Comparison of ENCODE assay signal across 1 cellular context in genomic region chr10:53447576-53447975, GRCh38.
TF ChIP-seq lines count a peak whose summit lies in the region.

No MANE protein-coding gene starts in this region.

TF ChIP-seq in H1, 55 proteins besides CTCF, POLR2A, EP300 and RAD21:
- TF ChIP-seq USF2 (IDR thresholded peaks at IDR 0.05; ENCODE audit: low read length) (no peak), CBX8 (IDR thresholded peaks at IDR 0.05; ENCODE audit: borderline replicate concordance, low read depth, low read length) (no peak), JUND (IDR thresholded peaks at IDR 0.05; ENCODE audit: low read length) (no peak), PHF8 (conservative IDR thresholded peaks at IDR 0.05; ENCODE audit: low read depth, low read length) (no peak), BRCA1 (IDR thresholded peaks at IDR 0.05; ENCODE audit: low read depth, low read length) (no peak), RFX5 (IDR thresholded peaks at IDR 0.05; ENCODE audit: borderline replicate concordance, low read depth, low read length) (no peak), BACH1 (IDR thresholded peaks at IDR 0.05; ENCODE audit: low read length) (no peak), TCF12 (IDR thresholded peaks at IDR 0.05; ENCODE audit: low read depth, low read length) (no peak), ATF3 (IDR thresholded peaks at IDR 0.05; ENCODE audit: insufficient read depth, low read depth, low read length) (no peak), HDAC6 (IDR thresholded peaks at IDR 0.05; ENCODE audit: low read depth, low read length) (no peak), JUN (IDR thresholded peaks at IDR 0.05; ENCODE audit: low read depth, low read length) (no peak), KDM5A (IDR thresholded peaks at IDR 0.05; ENCODE audit: low read length) (no peak), BCL11A (IDR thresholded peaks at IDR 0.05; ENCODE audit: low read depth in 2 of 2, low read length in 2 of 2) (no peak), SIN3A (conservative IDR thresholded peaks at IDR 0.05 in 1 of 2, IDR thresholded peaks at IDR 0.05 in 1 of 2; ENCODE audit: low read depth in 1 of 2, low read length in 2 of 2) (no peak), YY1 (IDR thresholded peaks at IDR 0.05; ENCODE audit: low read depth, low read length) (no peak), SIRT6 (IDR thresholded peaks at IDR 0.05; ENCODE audit: low read length) (no peak), TEAD4 (IDR thresholded peaks at IDR 0.05; ENCODE audit: low read depth, low read length) (no peak)
- TF ChIP-seq, protein P1, sequence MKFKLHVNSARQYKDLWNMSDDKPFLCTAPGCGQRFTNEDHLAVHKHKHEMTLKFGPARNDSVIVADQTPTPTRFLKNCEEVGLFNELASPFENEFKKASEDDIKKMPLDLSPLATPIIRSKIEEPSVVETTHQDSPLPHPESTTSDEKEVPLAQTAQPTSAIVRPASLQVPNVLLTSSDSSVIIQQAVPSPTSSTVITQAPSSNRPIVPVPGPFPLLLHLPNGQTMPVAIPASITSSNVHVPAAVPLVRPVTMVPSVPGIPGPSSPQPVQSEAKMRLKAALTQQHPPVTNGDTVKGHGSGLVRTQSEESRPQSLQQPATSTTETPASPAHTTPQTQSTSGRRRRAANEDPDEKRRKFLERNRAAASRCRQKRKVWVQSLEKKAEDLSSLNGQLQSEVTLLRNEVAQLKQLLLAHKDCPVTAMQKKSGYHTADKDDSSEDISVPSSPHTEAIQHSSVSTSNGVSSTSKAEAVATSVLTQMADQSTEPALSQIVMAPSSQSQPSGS (IDR thresholded peaks at IDR 0.05; ENCODE audit: low read length) = no peak
